37 cellular contexts compared by ENCODE assay signal in genomic region chr9:82327641-82328040, GRCh38.
"Had no signal": no experiment of that assay in that cellular context is flagged by ENCODE, and none has a peak within 500 bp of the region (broad histone marks: within the 10 kb centered on the region; RNA-seq: fewer than 3 reads in every experiment).

No MANE protein-coding gene starts in this region.

- H3K36me3 Mint-ChIP-seq: activated CD4-positive, alpha-beta memory T cell treated with anti-CD3 and anti-CD28 coated beads for 36 hours; activated naive CD4-positive, alpha-beta T cell treated with anti-CD3 and anti-CD28 coated beads, Interleukin-2, amount 10 ng/mL, durations not matched to agents 7 days and 5 days; activated naive CD4-positive, alpha-beta T cell treated with anti-CD3 and anti-CD28 coated beads, Interleukin-2, amount 50 U/mL, for 24 hours; activated naive CD8-positive, alpha-beta T cell; activated naive CD8-positive, alpha-beta T cell treated with anti-CD3 and anti-CD28 coated beads, Interleukin-2, amount 10 ng/mL, durations not matched to agents 7 days and 5 days had no signal

- H3K36me3 ChIP-seq: ascending aorta, cardiac muscle cell had no signal

- H3K27me3 ChIP-seq: ascending aorta, cardiac muscle cell had no signal

- H3K4me3 Mint-ChIP-seq: activated B cell treated with CpG ODN at 0.5 μM for 24 hours; activated CD4-positive, alpha-beta memory T cell treated with anti-CD3 and anti-CD28 coated beads for 36 hours; activated CD4-positive, alpha-beta T cell treated with anti-CD3 and anti-CD28 coated beads, Interleukin-2, amount 10 ng/mL, durations not matched to agents 24 days and 14 days; activated CD8-positive, alpha-beta T cell treated with anti-CD3 and anti-CD28 coated beads for 36 hours; activated naive CD4-positive, alpha-beta T cell treated with anti-CD3 and anti-CD28 coated beads, Interleukin-2, amount 10 ng/mL, durations not matched to agents 7 days and 5 days; activated naive CD4-positive, alpha-beta T cell treated with anti-CD3 and anti-CD28 coated beads, Interleukin-2, amount 50 U/mL, for 24 hours; activated naive CD8-positive, alpha-beta T cell; activated naive CD8-positive, alpha-beta T cell treated with anti-CD3 and anti-CD28 coated beads, Interleukin-2, amount 10 ng/mL, durations not matched to agents 7 days and 5 days; activated naive CD8-positive, alpha-beta T cell treated with anti-CD3 and anti-CD28 coated beads, Interleukin-2, amount 50 U/mL, for 24 hours; activated T-cell treated with anti-CD3 and anti-CD28 coated beads, Interleukin-2, amount 50 U/mL, for 4 hours; activated T-cell treated with anti-CD3 and anti-CD28 coated beads, Interleukin-2, amount 50 U/mL, for 72 hours; activated T-helper 1 cell treated with anti-CD3 and anti-CD28 coated beads, Interleukin-12 subunit alpha, Interleukin-12 subunit beta, Interleukin-2, Interleukin-4 antibody, amounts not matched to agents 30 ng/mL and 10 ng/mL and 1 ng/mL, durations not matched to agents 14 hours and 24 hours and 36 hours; brain; central memory CD8-positive, alpha-beta T cell; T-helper 1 cell treated with Interleukin-12 subunit alpha and Interleukin-12 subunit beta and Interleukin-4 antibody, amounts not matched to agents 30 μg/mL and 1 μg/mL, for 36 hours; T-helper 2 cell treated with Interferon-gamma antibody and Interleukin-4, amounts not matched to agents 5 μg/mL and 100 μg/mL, for 36 hours had no signal

- DNase-seq: activated B cell treated with CpG ODN at 0.5 μM for 24 hours; activated CD4-positive, alpha-beta memory T cell treated with anti-CD3 and anti-CD28 coated beads for 36 hours; activated CD4-positive, alpha-beta T cell treated with anti-CD3 and anti-CD28 coated beads for 4 hours; activated CD4-positive, alpha-beta T cell treated with anti-CD3 and anti-CD28 coated beads, Interleukin-2, amount 10 ng/mL, durations not matched to agents 24 days and 14 days; activated CD4-positive, alpha-beta T cell treated with anti-CD3 and anti-CD28 coated beads, Interleukin-2, amount 50 U/mL, for 1 hour; activated CD4-positive, alpha-beta T cell treated with anti-CD3 and anti-CD28 coated beads, Interleukin-2, amount 50 U/mL, for 4 hours; activated CD4-positive, CD25-positive, alpha-beta regulatory T cell treated with anti-CD3 and anti-CD28 coated beads, Interleukin-2, amount 50 U/mL, for 72 hours; activated CD8-positive, alpha-beta memory T cell treated with anti-CD3 and anti-CD28 coated beads, Interleukin-2, amount 50 U/mL, for 4 hours; activated CD8-positive, alpha-beta T cell treated with anti-CD3 and anti-CD28 coated beads for 36 hours; activated effector memory CD4-positive, alpha-beta T cell treated with Interleukin-2 at 50 U/mL for 16 hours; activated gamma-delta T cell; activated naive CD4-positive, alpha-beta T cell treated with anti-CD3 and anti-CD28 coated beads, Interleukin-2, amount 10 ng/mL, durations not matched to agents 7 days and 5 days; activated naive CD4-positive, alpha-beta T cell treated with Interleukin-2 at 50 U/mL for 16 hours; activated naive CD8-positive, alpha-beta T cell treated with anti-CD3 and anti-CD28 coated beads, Interleukin-2, amount 10 ng/mL, durations not matched to agents 7 days and 5 days; activated naive CD8-positive, alpha-beta T cell treated with anti-CD3 and anti-CD28 coated beads, Interleukin-2, amount 50 U/mL, for 24 hours; activated T-cell treated with anti-CD3 and anti-CD28 coated beads for 4 hours; activated T-cell treated with anti-CD3 and anti-CD28 coated beads, Interleukin-2, amount 50 U/mL, for 1 hour; activated T-cell treated with anti-CD3 and anti-CD28 coated beads, Interleukin-2, amount 50 U/mL, for 4 hours; activated T-cell treated with anti-CD3 and anti-CD28 coated beads, Interleukin-2, amount 50 U/mL, for 72 hours; amniotic stem cell; caudate nucleus; cerebellar nuclear complex; SW 1271; T-helper 1 cell; T-helper 2 cell; T-helper 9 cell had no signal

- H3K4me1 ChIP-seq: ascending aorta had no signal

- H3K27ac ChIP-seq: ascending aorta, cardiac muscle cell, VCaP had no signal

- H3K27ac Mint-ChIP-seq: activated B cell treated with CpG ODN at 0.5 μM for 24 hours; activated CD4-positive, alpha-beta memory T cell treated with anti-CD3 and anti-CD28 coated beads for 36 hours; activated CD4-positive, alpha-beta T cell treated with anti-CD3 and anti-CD28 coated beads, Interleukin-2, amount 10 ng/mL, durations not matched to agents 24 days and 14 days; activated CD8-positive, alpha-beta T cell treated with anti-CD3 and anti-CD28 coated beads for 36 hours; activated naive CD4-positive, alpha-beta T cell treated with anti-CD3 and anti-CD28 coated beads, Interleukin-2, amount 10 ng/mL, durations not matched to agents 7 days and 5 days; activated naive CD4-positive, alpha-beta T cell treated with anti-CD3 and anti-CD28 coated beads, Interleukin-2, amount 50 U/mL, for 24 hours; activated naive CD8-positive, alpha-beta T cell; activated naive CD8-positive, alpha-beta T cell treated with anti-CD3 and anti-CD28 coated beads, Interleukin-2, amount 10 ng/mL, durations not matched to agents 7 days and 5 days; activated naive CD8-positive, alpha-beta T cell treated with anti-CD3 and anti-CD28 coated beads, Interleukin-2, amount 50 U/mL, for 24 hours; activated T-cell treated with anti-CD3 and anti-CD28 coated beads, Interleukin-2, amount 50 U/mL, for 72 hours; activated T-helper 1 cell treated with anti-CD3 and anti-CD28 coated beads, Interleukin-12 subunit alpha, Interleukin-12 subunit beta, Interleukin-2, Interleukin-4 antibody, amounts not matched to agents 30 ng/mL and 10 ng/mL and 1 ng/mL, durations not matched to agents 14 hours and 24 hours and 36 hours; activated T-helper 2 cell treated with anti-CD3 and anti-CD28 coated beads, Interferon-gamma antibody, Interleukin-2, Interleukin-4, amounts not matched to agents 10 μg/mL and 5 μg/mL and 100 μg/mL, durations not matched to agents 14 hours and 24 hours and 36 hours; brain; T-helper 1 cell treated with Interleukin-12 subunit alpha and Interleukin-12 subunit beta and Interleukin-4 antibody, amounts not matched to agents 30 μg/mL and 1 μg/mL, for 36 hours; T-helper 2 cell treated with Interferon-gamma antibody and Interleukin-4, amounts not matched to agents 5 μg/mL and 100 μg/mL, for 36 hours had no signal

- H3K4me3 ChIP-seq: ascending aorta, cardiac muscle cell had no signal

- H3K4me1 Mint-ChIP-seq: activated B cell treated with CpG ODN at 0.5 μM for 24 hours; activated CD4-positive, alpha-beta T cell treated with anti-CD3 and anti-CD28 coated beads, Interleukin-2, amount 10 ng/mL, durations not matched to agents 24 days and 14 days; activated naive CD4-positive, alpha-beta T cell treated with anti-CD3 and anti-CD28 coated beads, Interleukin-2, amount 10 ng/mL, durations not matched to agents 7 days and 5 days; activated naive CD4-positive, alpha-beta T cell treated with anti-CD3 and anti-CD28 coated beads, Interleukin-2, amount 50 U/mL, for 24 hours; activated naive CD8-positive, alpha-beta T cell treated with anti-CD3 and anti-CD28 coated beads, Interleukin-2, amount 10 ng/mL, durations not matched to agents 7 days and 5 days; activated naive CD8-positive, alpha-beta T cell treated with anti-CD3 and anti-CD28 coated beads, Interleukin-2, amount 50 U/mL, for 24 hours; central memory CD8-positive, alpha-beta T cell had no signal

- ATAC-seq: activated CD8-positive, alpha-beta T cell treated with anti-CD3 and anti-CD28 coated beads for 36 hours; activated naive CD8-positive, alpha-beta T cell treated with anti-CD3 and anti-CD28 coated beads, Interleukin-2, amount 50 U/mL, for 24 hours; activated T-cell treated with anti-CD3 and anti-CD28 coated beads, Interleukin-2, amount 50 U/mL, for 4 hours; activated T-cell treated with anti-CD3 and anti-CD28 coated beads, Interleukin-2, amount 50 U/mL, for 72 hours had no signal

- H3K27me3 Mint-ChIP-seq: activated B cell treated with CpG ODN at 0.5 μM for 24 hours; activated CD4-positive, alpha-beta memory T cell treated with anti-CD3 and anti-CD28 coated beads for 36 hours; activated CD4-positive, alpha-beta T cell treated with anti-CD3 and anti-CD28 coated beads, Interleukin-2, amount 10 ng/mL, durations not matched to agents 24 days and 14 days; activated CD8-positive, alpha-beta T cell treated with anti-CD3 and anti-CD28 coated beads for 36 hours; activated naive CD4-positive, alpha-beta T cell treated with anti-CD3 and anti-CD28 coated beads, Interleukin-2, amount 10 ng/mL, durations not matched to agents 7 days and 5 days; activated naive CD4-positive, alpha-beta T cell treated with anti-CD3 and anti-CD28 coated beads, Interleukin-2, amount 50 U/mL, for 24 hours; activated naive CD8-positive, alpha-beta T cell; activated naive CD8-positive, alpha-beta T cell treated with anti-CD3 and anti-CD28 coated beads, Interleukin-2, amount 10 ng/mL, durations not matched to agents 7 days and 5 days; activated naive CD8-positive, alpha-beta T cell treated with anti-CD3 and anti-CD28 coated beads, Interleukin-2, amount 50 U/mL, for 24 hours; central memory CD8-positive, alpha-beta T cell had no signal

- H3K9me3 Mint-ChIP-seq: activated naive CD4-positive, alpha-beta T cell treated with anti-CD3 and anti-CD28 coated beads, Interleukin-2, amount 50 U/mL, for 24 hours had no signal
